In the genomic region with DNA sequence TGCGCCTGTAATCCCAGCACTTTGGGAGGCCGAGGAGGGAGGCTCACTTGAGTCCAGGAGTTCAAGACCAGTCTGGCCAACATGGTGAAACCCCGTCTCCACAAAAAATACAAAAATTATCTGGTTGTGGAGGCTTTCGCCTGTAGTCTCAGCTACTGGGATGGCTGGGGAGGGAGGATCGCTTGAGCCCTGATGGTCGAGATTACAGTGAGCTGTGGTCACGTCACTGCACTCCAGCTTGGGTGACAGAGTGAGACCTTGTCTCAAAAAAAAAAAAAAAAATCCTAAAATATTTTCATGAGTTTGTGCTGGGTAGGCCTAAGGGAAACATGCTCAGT, we compare ENCODE assay signal across 8 cellular contexts. TPM values are rescaled to one million over a fixed set of nuclear protein-coding genes. Genes with fewer than 3 reads are reported as not detected.
A peak's percentile ranks its signal among the peaks of the same experiment; 100 is the strongest.
DNase-seq lines count a peak whose midpoint lies in the region; ATAC-seq, FAIRE-seq and TF ChIP-seq lines count a peak whose summit lies in the region.
"Not testable (repeated sequence)": the region's sequence is repeated elsewhere in the genome, so short reads cannot be mapped to it uniquely, and the experiment has no call there.

No MANE protein-coding gene starts in this region.

- H3K18ac ChIP-seq in H1 (ENCODE audit: extremely low read depth, low read length) = not testable (repeated sequence)

- H4K20me1 ChIP-seq in H1 (replicated peaks in 1 of 2; ENCODE audit: control insufficient read depth in 1 of 2, insufficient read depth in 2 of 2, low read length in 2 of 2); keratinocyte (ENCODE audit: control insufficient read depth, extremely low read depth, insufficient read depth, low read length); osteoblast (ENCODE audit: insufficient read depth, low read length): not testable (repeated sequence)

- not testable (repeated sequence) for H3K9me3 Mint-ChIP-seq in CD4-positive, alpha-beta memory T cell; activated naive CD4-positive, alpha-beta T cell treated with anti-CD3 and anti-CD28 coated beads, Interleukin-2, amount 50 U/mL, for 72 hours

- H3K4me1 ChIP-seq in CD4-positive, alpha-beta memory T cell (ENCODE audit: insufficient read depth, low read length) = peaks cover 41% of the 10 kb centered on the region
- peaks cover 0 to 25% (median 8%) of the 10 kb centered on the region in 4 donors for H3K4me1 ChIP-seq in Peyer's patch
- H3K4me1 ChIP-seq in H1 (replicated peaks in 1 of 4; ENCODE audit: control insufficient read depth in 3 of 4, insufficient read depth in 4 of 4, low read length in 3 of 4) = not testable (repeated sequence)
- peaks cover 10% of the 10 kb centered on the region for H3K4me1 ChIP-seq in keratinocyte (ENCODE audit: control insufficient read depth, extremely low read depth, insufficient read depth, low read length)
- peaks cover 19% of the 10 kb centered on the region for H3K4me1 ChIP-seq in osteoblast (ENCODE audit: insufficient read depth, low read length)
- H3K4me1 ChIP-seq in thyroid gland = peaks cover 26 to 39% of the 10 kb centered on the region in 2 donors

- peak overlapping the region; percentile 71 for H3K27ac ChIP-seq in CD4-positive, alpha-beta memory T cell (ENCODE audit: low read depth, low read length)
- peak overlapping the region; percentile 85 to 90 (median 88) for H3K27ac ChIP-seq in Peyer's patch
- not testable (repeated sequence) for H3K27ac ChIP-seq in H1 (ENCODE audit: low read depth, low read length)
- peak overlapping the region; percentile 47 for H3K27ac ChIP-seq in keratinocyte (ENCODE audit: control insufficient read depth, insufficient read depth, low read length)
- H3K27ac ChIP-seq in osteoblast (ENCODE audit: low read depth, low read length) = peak overlapping the region; percentile 79
- peak overlapping the region; percentile 85 to 96 (median 91) for H3K27ac ChIP-seq in thyroid gland

- not testable (repeated sequence) for H2BK12ac ChIP-seq in H1 (ENCODE audit: low read depth, low read length)

- not testable (repeated sequence) for H2AK5ac ChIP-seq in H1 (ENCODE audit: low read depth, low read length)

- H3K36me3 Mint-ChIP-seq in CD4-positive, alpha-beta memory T cell = not testable (repeated sequence)
- peaks cover 12 to 17% of the 10 kb centered on the region in 2 donors for H3K36me3 Mint-ChIP-seq in activated naive CD4-positive, alpha-beta T cell treated with anti-CD3 and anti-CD28 coated beads, Interleukin-2, amount 50 U/mL, for 72 hours

- not testable (repeated sequence) for TF ChIP-seq RAD21 in H1 (IDR thresholded peaks at IDR 0.05 in 1 of 2, conservative IDR thresholded peaks at IDR 0.05 in 1 of 2; ENCODE audit: low read depth in 2 of 2, low read length in 2 of 2)

- not testable (repeated sequence) for H4K8ac ChIP-seq in H1 (ENCODE audit: extremely low read depth, insufficient read depth, low read length)

- TF ChIP-seq POLR2A in Peyer's patch (IDR thresholded peaks at IDR 0.05); H1 (IDR thresholded peaks at IDR 0.05; ENCODE audit: control extremely low read depth in 1 of 2, low read depth in 2 of 2, low read length in 2 of 2); thyroid gland (IDR thresholded peaks at IDR 0.05): not testable (repeated sequence)

- POLR2A ChIA-PET in CD4-positive, alpha-beta memory T cell (lab: Charles Lee; ENCODE audit: partially characterized antibody) = not testable (repeated sequence)
- POLR2A ChIA-PET in H1 (lab: Charles Lee; ENCODE audit: partially characterized antibody) = interaction anchor here (0.7 to 1.1 kb wide), 3 partner anchors 12 to 533 kb away, joined by 3 read pairs; no protein-coding TSS in a partner anchor

- not testable (repeated sequence) for H3K79me1 ChIP-seq in H1 (ENCODE audit: low read depth, low read length)

- H4K5ac ChIP-seq in H1 (ENCODE audit: insufficient read length, low read depth, low read length) = not testable (repeated sequence)

- H3K4me2 ChIP-seq in H1 (ENCODE audit: insufficient read depth in 1 of 2, low read depth in 2 of 2, low read length in 2 of 2) (peak overlapping the region; percentile 71 to 78), keratinocyte (ENCODE audit: control insufficient read depth, extremely low read depth, insufficient read depth, low read depth, low read length) (peak overlapping the region; percentile 96), osteoblast (ENCODE audit: insufficient read depth, low read length) (peak overlapping the region; percentile 92)

- not testable (repeated sequence) for H4K91ac ChIP-seq in H1 (replicated peaks; ENCODE audit: insufficient read length, low read length)

- intact Hi-C loops in CD4-positive, alpha-beta memory T cell (cut with micrococcal nuclease) = loop anchor here (1.0 to 5.0 kb wide), 6 partner anchors 15 to 546 kb away; a partner anchor contains a TSS
- intact Hi-C loops in thyroid gland (cut with DNase I) = loop anchor here (10.0 kb wide), 1 partner anchor 104 kb away; a partner anchor contains a TSS

- not testable (repeated sequence) for H3K14ac ChIP-seq in H1 (ENCODE audit: insufficient read length)

- H3K23ac ChIP-seq in H1 (ENCODE audit: insufficient read length) = not testable (repeated sequence)

- not testable (repeated sequence) for H2BK5ac ChIP-seq in H1 (ENCODE audit: low read depth, low read length)

- H2BK15ac ChIP-seq in H1 (ENCODE audit: low read length) = not testable (repeated sequence)

- FAIRE-seq in H1 (lab: Jason Lieb, UNC); keratinocyte (lab: Jason Lieb, UNC): not testable (repeated sequence)

- H3K4me3 Mint-ChIP-seq in CD4-positive, alpha-beta memory T cell = peak overlapping the region; percentile 77 to 96 (median 92)

- H3K27ac Mint-ChIP-seq in CD4-positive, alpha-beta memory T cell = peak overlapping the region in 6 of 7 donors; percentile 50 to 92 (median 86)
- peak overlapping the region; percentile 41 to 91 for H3K27ac Mint-ChIP-seq in activated naive CD4-positive, alpha-beta T cell treated with anti-CD3 and anti-CD28 coated beads, Interleukin-2, amount 50 U/mL, for 72 hours

- not testable (repeated sequence) for H3K23me2 ChIP-seq in H1 (ENCODE audit: low read depth, low read length)

- H3K9me3 ChIP-seq in CD4-positive, alpha-beta memory T cell (ENCODE audit: control insufficient read depth in 1 of 2, low read length in 2 of 2); Peyer's patch; H1 (ENCODE audit: insufficient read depth in 2 of 2, low read depth in 1 of 2, low read length in 1 of 2); keratinocyte (ENCODE audit: control insufficient read depth, low read depth, low read length); osteoblast (ENCODE audit: low read depth, low read length); thyroid gland: not testable (repeated sequence)

- peak in 1 of 2 donors; percentile 16 for ATAC-seq in activated naive CD4-positive, alpha-beta T cell treated with anti-CD3 and anti-CD28 coated beads, Interleukin-2, amount 50 U/mL, for 72 hours

- not testable (repeated sequence) for H2BK120ac ChIP-seq in H1 (replicated peaks; ENCODE audit: low read depth, low read length)

- not testable (repeated sequence) for H3K27me3 ChIP-seq in CD4-positive, alpha-beta memory T cell (ENCODE audit: insufficient read depth, low read length); Peyer's patch; H1 (replicated peaks in 1 of 4; ENCODE audit: control insufficient read depth in 3 of 4, extremely low read depth in 1 of 4, insufficient read depth in 3 of 4, low read length in 3 of 4); keratinocyte (ENCODE audit: control insufficient read depth, extremely low read depth, insufficient read depth, low read length); osteoblast (ENCODE audit: insufficient read depth, low read length); thyroid gland

- DNase-seq in CD4-positive, alpha-beta memory T cell; HFF-Myc (ENCODE audit: extremely low read depth, low read depth); Peyer's patch; activated naive CD4-positive, alpha-beta T cell treated with anti-CD3 and anti-CD28 coated beads, Interleukin-2, amount 50 U/mL, for 72 hours (ENCODE audit: low spot score in 2 of 2); H1 (ENCODE audit: low read depth in 1 of 2, low spot score in 2 of 2); keratinocyte (ENCODE audit: low read depth, low spot score); osteoblast (ENCODE audit: insufficient read length, low spot score, missing footprints); thyroid gland: not testable (repeated sequence)

- dilution Hi-C loops in keratinocyte (cut with MboI; ENCODE audit: extremely low pct_ligation_motif_present, low sequenced_read_pairs) = not testable (repeated sequence)

- not testable (repeated sequence) for TF ChIP-seq EP300 in H1 (IDR thresholded peaks at IDR 0.05; ENCODE audit: borderline replicate concordance in 1 of 2, low read depth in 2 of 2, low read length in 2 of 2)

- H3K4me3 ChIP-seq in CD4-positive, alpha-beta memory T cell (ENCODE audit: low read length in 2 of 2) = peak overlapping the region; percentile 85 to 91
- H3K4me3 ChIP-seq in HFF-Myc (replicated peaks; ENCODE audit: low read depth, low read length) = peak overlapping the region; percentile 60
- peak overlapping the region; percentile 77 to 93 (median 81) for H3K4me3 ChIP-seq in Peyer's patch
- peak overlapping the region; percentile 54 to 71 (median 64); a peak in 5 of 8 replicates for H3K4me3 ChIP-seq in H1 (ENCODE audit: extremely low read depth in 1 of 4, insufficient read depth in 2 of 4, low read depth in 3 of 4, low read length in 4 of 4)
- peak overlapping the region; percentile 84 to 90 (median 85) for H3K4me3 ChIP-seq in keratinocyte (ENCODE audit: control insufficient read depth in 2 of 3, extremely low read depth in 1 of 3, insufficient read depth in 2 of 3, low read depth in 1 of 3, low read length in 3 of 3)
- H3K4me3 ChIP-seq in osteoblast (ENCODE audit: insufficient read depth, low read length) = peak overlapping the region; percentile 82
- H3K4me3 ChIP-seq in thyroid gland (replicated peaks in 1 of 3) = peak overlapping the region in 2 of 3 donors; percentile 53 to 54

- not testable (repeated sequence) for TF ChIP-seq CTCF in HFF-Myc (IDR thresholded peaks at IDR 0.05; ENCODE audit: low read depth, low read length, missing control alignments); Peyer's patch (IDR thresholded peaks at IDR 0.05); H1 (IDR thresholded peaks at IDR 0.05; ENCODE audit: control extremely low read depth in 1 of 3, insufficient read depth in 1 of 3, low read depth in 1 of 3, low read length in 3 of 3); keratinocyte (optimal IDR thresholded peaks at IDR 0.05 in 1 of 3, IDR thresholded peaks at IDR 0.05 in 1 of 3, conservative IDR thresholded peaks at IDR 0.05 in 1 of 3; ENCODE audit: extremely low read depth in 1 of 3, insufficient read depth in 2 of 3, low read length in 3 of 3); osteoblast (IDR thresholded peaks at IDR 0.05; ENCODE audit: extremely low read depth, low read depth, low read length); thyroid gland (IDR thresholded peaks at IDR 0.05)

- not testable (repeated sequence) for H2BK20ac ChIP-seq in H1 (ENCODE audit: low read length)

- H3K4ac ChIP-seq in H1 (replicated peaks; ENCODE audit: insufficient read length, low read depth, low read length) = not testable (repeated sequence)

- H3K9me1 ChIP-seq in keratinocyte (ENCODE audit: control insufficient read depth, extremely low read depth, insufficient read depth, low read length) = not testable (repeated sequence)

- H2AFZ ChIP-seq in H1 (ENCODE audit: low read length) (peak overlapping the region; percentile 64; the same call in 1 of the 2 replicates), keratinocyte (ENCODE audit: control insufficient read depth, low read length) (peak overlapping the region; percentile 63), osteoblast (ENCODE audit: low read length) (peak overlapping the region; percentile 82)

- H3K4me1 Mint-ChIP-seq in CD4-positive, alpha-beta memory T cell = peaks cover 32 to 49% (median 36%) of the 10 kb centered on the region in 4 donors

- H3K9ac ChIP-seq in H1 (replicated peaks in 1 of 4; ENCODE audit: extremely low read depth in 1 of 4, low read depth in 3 of 4, low read length in 3 of 4) = not testable (repeated sequence)
- H3K9ac ChIP-seq in keratinocyte (ENCODE audit: control insufficient read depth, extremely low read depth, insufficient read depth, low read length) = peak overlapping the region; percentile 91

- H3K79me2 ChIP-seq in H1 (ENCODE audit: control insufficient read depth in 1 of 2, insufficient read depth in 2 of 2, low read length in 2 of 2) = not testable (repeated sequence)
- H3K79me2 ChIP-seq in keratinocyte (ENCODE audit: control insufficient read depth, insufficient read depth, low read length) = peaks cover 27% of the 10 kb centered on the region
- peaks cover 43% of the 10 kb centered on the region for H3K79me2 ChIP-seq in osteoblast (ENCODE audit: insufficient read depth, low read length)

- H3K36me3 ChIP-seq in CD4-positive, alpha-beta memory T cell (ENCODE audit: insufficient read depth, low read length); Peyer's patch; H1 (ENCODE audit: control insufficient read depth in 2 of 4, insufficient read depth in 4 of 4, low read length in 3 of 4); keratinocyte (ENCODE audit: control insufficient read depth in 2 of 2, extremely low read depth in 1 of 2, insufficient read depth in 2 of 2, low read length in 2 of 2); osteoblast (ENCODE audit: insufficient read depth, low read length); thyroid gland: not testable (repeated sequence)

- 70% methylated on average over 7 of the region's 7 CpGs; no CpG with 5 or more reads in 1 of the 2 experiments for WGBS in H1 (ENCODE audit: extremely low coverage in 1 of 2, insufficient coverage in 1 of 2, insufficient read length in 1 of 2, insufficient replicate concordance in 2 of 2, low coverage in 1 of 2, low lambda C conversion rate in 2 of 2, missing lambda C conversion rate in 1 of 2), 2 experiments
- WGBS in thyroid gland, 2 donors = 68 to 71% methylated on average over 7 of the region's 7 CpGs

- H3K56ac ChIP-seq in H1 (replicated peaks; ENCODE audit: insufficient read length, low read depth, low read length) = not testable (repeated sequence)

- not testable (repeated sequence) for H3K27me3 Mint-ChIP-seq in CD4-positive, alpha-beta memory T cell

- CTCF ChIA-PET in CD4-positive, alpha-beta memory T cell (lab: Charles Lee; ENCODE audit: partially characterized antibody) = interaction anchor here (1.3 kb wide), 2 partner anchors 8 to 39 kb away, joined by 3 read pairs; no protein-coding TSS in a partner anchor
- CTCF ChIA-PET in H1 (lab: Charles Lee; ENCODE audit: partially characterized antibody) = interaction anchor here (7.8 kb wide), 1 partner anchor 23 kb away, joined by 90 read pairs; no protein-coding TSS in a partner anchor

RNA-seq across cellular contexts. Expression of a gene that starts 0.5 kb away (rescaled TPM):
- 10 to 100 TPM; 19.3 to 19.5 TPM for total RNA-seq in CD4-positive, alpha-beta memory T cell
- 10 to 100 TPM; 42.7 to 54.2 TPM for polyA plus RNA-seq in CD4-positive, alpha-beta memory T cell
- total RNA-seq in Peyer's patch (10 to 100 TPM; 30.3 to 50.6 (median 46.7) TPM), osteoblast (96.6 and 105 TPM in 2 replicates), thyroid gland (100 to 1,000 TPM in 2 of 4 donors, 10 to 100 TPM in 2; 69.9 to 399 (median 144) TPM)
- total RNA-seq in activated naive CD4-positive, alpha-beta T cell treated with anti-CD3 and anti-CD28 coated beads, Interleukin-2, amount 50 U/mL, for 72 hours = 10 to 100 TPM; 71.9 to 79.5 TPM
- 28.1 and 30.4 TPM in 2 replicates for total RNA-seq in H1 (2021; fragmentation: NEBNext Ultra II Directional; extraction: Animal tissue kit (Norgen Biotek cat#: 25700))
- polyA plus RNA-seq in H1 (2011; rRNA removed) (19.0 and 30.9 TPM in 2 replicates), keratinocyte (60.0 to 106 TPM (median 61.5 TPM) in 3 replicates)
- 34.7 TPM for polyA plus RNA-seq in H1 (2011; cell fraction: cytosol; rRNA removed)
- 11.8 TPM for polyA plus RNA-seq in H1 (2011; cell fraction: nucleus; rRNA removed)
- polyA plus RNA-seq in H1 (2012, experiment 1 of 2) = 30.1 to 40.0 TPM (median 35.3 TPM) in 4 replicates
- polyA plus RNA-seq in H1 (2012, experiment 2 of 2) = 7.4 TPM
- 29.1 TPM for polyA plus RNA-seq in H1 (2013, experiment 1 of 2)
- polyA plus RNA-seq in H1 (2013, experiment 2 of 2) = 27.5 TPM
- polyA minus RNA-seq in H1 (2011; rRNA and poly(A)+ RNA removed) = 14.5 and 46.4 TPM in 2 replicates
- 18.5 TPM for polyA minus RNA-seq in H1 (2011; cell fraction: cytosol; rRNA and poly(A)+ RNA removed)
- polyA minus RNA-seq in H1 (2011; cell fraction: nucleus; rRNA and poly(A)+ RNA removed) = 18.8 TPM
- polyA plus RNA-seq in keratinocyte (2011; ENCODE audit: low read depth) = 30.7 TPM
- 40.9 and 69.1 TPM in 2 replicates for polyA plus RNA-seq in keratinocyte (2011; cell fraction: cytosol; rRNA removed)
- 40.5 and 48.8 TPM in 2 replicates for polyA plus RNA-seq in keratinocyte (2011; cell fraction: nucleus; rRNA removed)
- polyA plus RNA-seq in keratinocyte (2012; ENCODE audit: low replicate concordance) = 21.4 and 48.1 TPM in 2 replicates
- polyA minus RNA-seq in keratinocyte = 6.9 to 55.0 TPM (median 28.5 TPM) in 3 replicates
- 39.7 TPM for polyA minus RNA-seq in keratinocyte (2011; cell fraction: cytosol; rRNA and poly(A)+ RNA removed)
- polyA minus RNA-seq in keratinocyte (2011; cell fraction: nucleus; rRNA and poly(A)+ RNA removed) = 19.5 and 63.5 TPM in 2 replicates
